10 cellular contexts compared by ENCODE assay signal in genomic region chr17:42313773-42314566, GRCh38. TPM values are rescaled to one million over a fixed set of nuclear protein-coding genes. Genes with fewer than 3 reads are reported as not detected.
DNase-seq lines count a peak whose midpoint lies in the region; ATAC-seq and TF ChIP-seq lines count a peak whose summit lies in the region.
"Had no signal": no experiment of that assay in that cellular context is flagged by ENCODE, and none has a peak within 500 bp of the region (broad histone marks: within the 10 kb centered on the region; RNA-seq: fewer than 3 reads in every experiment).

No MANE protein-coding gene starts in this region.

- ATAC-seq in lower lobe of right lung (no peak), HG02970 (IDR thresholded peaks at IDR 0.05; ENCODE audit: low FRiP score, unreplicated experiment) (no peak)

- H3K4me2 ChIP-seq in BLaER1 treated with 17β-estradiol and CSF1 and Interleukin-3, amounts not matched to agents 10 nM and 100 nM, result peak overlapping the region; percentile 25 to 94 (median 62); a peak in 16 of 22 replicates

- DNase-seq in activated naive CD4-positive, alpha-beta T cell treated with anti-CD3 and anti-CD28 coated beads, Interleukin-2, amount 50 U/mL, for 16 hours, result peak; percentile 48
- no peak for DNase-seq in lower lobe of right lung
- DNase-seq in NCI-H446 (lab: John Stamatoyannopoulos, UW), result no peak
- DNase-seq in NOMO-1 treated with DMSO at 0.1 percent for 48 hours (lab: John Stamatoyannopoulos, UW; ENCODE audit: unreplicated experiment), result no peak
- no peak for DNase-seq in GM13976 (ENCODE audit: low spot score)
- DNase-seq: activated CD4-positive, CD25-positive, alpha-beta regulatory T cell treated with anti-CD3 and anti-CD28 coated beads, Interleukin-2, amount 50 U/mL, for 72 hours; NCI-H1105 had no signal

- in situ Hi-C loops in GM13976 (cut with MboI; ENCODE audit: low sequenced_read_pairs, unreplicated experiment), result no loop called here

- H3K4me1 ChIP-seq in BLaER1 treated with 17β-estradiol and CSF1 and Interleukin-3, amounts not matched to agents 10 nM and 100 nM, result peaks cover 53 to 73% (median 61%) of the 10 kb centered on the region in 10 experiments
- H3K4me1 ChIP-seq in lower lobe of right lung, result peaks cover 51% of the 10 kb centered on the region

- TF ChIP-seq CTCF in lower lobe of right lung (IDR thresholded peaks at IDR 0.05) (no peak), GM13976 (IDR thresholded peaks at IDR 0.05; ENCODE audit: borderline replicate concordance, control extremely low read depth, extremely low read depth, insufficient read depth, missing control alignments) (no peak)

- intact Hi-C loops in lower lobe of right lung (cut with DNase I), result loop anchor here (10.0 kb wide), 1 partner anchor 201 kb away; no protein-coding TSS in a partner anchor

- H3K27me3 ChIP-seq in BLaER1 treated with 17β-estradiol and CSF1 and Interleukin-3, amounts not matched to agents 10 nM and 100 nM, result no peaks in the 10 kb centered on the region; a peak in 1 of 22 replicates
- no peaks in the 10 kb centered on the region for H3K27me3 ChIP-seq in lower lobe of right lung (ENCODE audit: low read depth)

- peak overlapping the region in 4 of 11 experiments; percentile 66 to 72 (median 69); a peak in 3 of 22 replicates for H3K9ac ChIP-seq in BLaER1 treated with 17β-estradiol and CSF1 and Interleukin-3, amounts not matched to agents 10 nM and 100 nM

- H3K9me3 ChIP-seq in BLaER1 treated with 17β-estradiol and CSF1 and Interleukin-3, amounts not matched to agents 10 nM and 100 nM (replicated peaks in 1 of 11), result no peaks in the 10 kb centered on the region
- H3K9me3 ChIP-seq in KOPT-K1 (ENCODE audit: insufficient read depth, low read length, poor library complexity, severe bottlenecking), result no peaks in the 10 kb centered on the region
- H3K9me3 ChIP-seq in lower lobe of right lung, result no peaks in the 10 kb centered on the region

- peaks cover 25 to 71% (median 64%) of the 10 kb centered on the region in 11 experiments for H3K36me3 ChIP-seq in BLaER1 treated with 17β-estradiol and CSF1 and Interleukin-3, amounts not matched to agents 10 nM and 100 nM
- H3K36me3 ChIP-seq in KOPT-K1 (ENCODE audit: insufficient read depth, low read length) (peaks cover 59% of the 10 kb centered on the region), lower lobe of right lung (peaks cover 87% of the 10 kb centered on the region)

- peaks cover 0 to 64% (median 8%) of the 10 kb centered on the region in 11 experiments; a peak in 13 of 22 replicates for H4K20me1 ChIP-seq in BLaER1 treated with 17β-estradiol and CSF1 and Interleukin-3, amounts not matched to agents 10 nM and 100 nM

- no peak overlapping the region for H3K4me3 ChIP-seq in BLaER1 treated with 17β-estradiol and CSF1 and Interleukin-3, amounts not matched to agents 10 nM and 100 nM
- no peak overlapping the region for H3K4me3 ChIP-seq in lower lobe of right lung

- H3K27ac ChIP-seq in BLaER1 treated with 17β-estradiol and CSF1 and Interleukin-3, amounts not matched to agents 10 nM and 100 nM, result peak overlapping the region in 4 of 11 experiments; percentile 70 to 87 (median 85); a peak in 5 of 22 replicates
- peak overlapping the region; percentile 99 for H3K27ac ChIP-seq in KOPT-K1 (ENCODE audit: low read depth, low read length, poor library complexity, severe bottlenecking)
- H3K27ac ChIP-seq in lower lobe of right lung, result peak overlapping the region; percentile 22

RNA-seq across cellular contexts. Expression of gene STAT5A, which starts 25.7 kb away (rescaled TPM):
- total RNA-seq in lower lobe of right lung, result 53.3 TPM

RNA-seq across cellular contexts. Expression of gene STAT5B, which starts 37.8 kb away (rescaled TPM):
- 67.9 TPM for total RNA-seq in lower lobe of right lung
